ENCODE assay signal across 31 cellular contexts in genomic region chr3:138010273-138010590, GRCh38. TPM values are rescaled to one million over a fixed set of nuclear protein-coding genes. Genes with fewer than 3 reads are reported as not detected.
"Had no signal": no experiment of that assay in that cellular context is flagged by ENCODE, and none has a peak within 500 bp of the region (broad histone marks: within the 10 kb centered on the region; RNA-seq: fewer than 3 reads in every experiment).

No MANE protein-coding gene starts in this region.

- H3K27me3 ChIP-seq: adrenal gland, body of pancreas, breast epithelium, SJCRH30 had no signal

- H3K4me3 ChIP-seq: adrenal gland, body of pancreas, breast epithelium, SJCRH30, SK-N-MC had no signal

- H3K9ac ChIP-seq: KMS-11 had no signal

- H3K9me3 Mint-ChIP-seq: activated CD4-positive, alpha-beta T cell treated with anti-CD3 and anti-CD28 coated beads, Interleukin-2, amount 10 ng/mL, durations not matched to agents 24 days and 14 days; activated CD8-positive, alpha-beta T cell treated with anti-CD3 and anti-CD28 coated beads for 36 hours; activated naive CD4-positive, alpha-beta T cell treated with anti-CD3 and anti-CD28 coated beads for 36 hours; activated naive CD4-positive, alpha-beta T cell treated with anti-CD3 and anti-CD28 coated beads, Interleukin-2, amount 50 U/mL, for 72 hours; activated T-cell treated with anti-CD3 and anti-CD28 coated beads, Interleukin-2, amount 50 U/mL, for 24 hours; activated T-helper 1 cell treated with anti-CD3 and anti-CD28 coated beads, Interleukin-12 subunit alpha, Interleukin-12 subunit beta, Interleukin-2, Interleukin-4 antibody, amounts not matched to agents 30 ng/mL and 10 ng/mL and 1 ng/mL, durations not matched to agents 14 hours and 24 hours and 36 hours had no signal

- DNase-seq: activated CD4-positive, alpha-beta T cell treated with anti-CD3 and anti-CD28 coated beads, Interleukin-2, amount 10 ng/mL, durations not matched to agents 24 days and 14 days; activated CD4-positive, alpha-beta T cell treated with anti-CD3 and anti-CD28 coated beads, Interleukin-2, amount 50 U/mL, for 4 hours; activated CD8-positive, alpha-beta T cell treated with anti-CD3 and anti-CD28 coated beads for 36 hours; activated gamma-delta T cell treated with Interleukin-2 at 50 U/mL for 16 hours; activated naive CD4-positive, alpha-beta T cell treated with anti-CD3 and anti-CD28 coated beads for 36 hours; activated T-cell treated with anti-CD3 and anti-CD28 coated beads, Interleukin-2, amount 50 U/mL, for 24 hours; adrenal gland; body of pancreas; MM.1S; MV-4-11; NCI-H1092; NCI-H1436 treated with DMSO at 0.1 percent for 48 hours; NCI-H1694 treated with DMSO at 0.1 percent for 48 hours; NCI-H2029; NCI-H345; NCI-H524 treated with DMSO at 0.1 percent for 48 hours; SHP77; SJCRH30; T1000; WERI-Rb-1 had no signal

- H3K4me1 Mint-ChIP-seq: activated CD4-positive, alpha-beta T cell treated with anti-CD3 and anti-CD28 coated beads, Interleukin-2, amount 10 ng/mL, durations not matched to agents 24 days and 14 days had no signal

- H3K27ac ChIP-seq: adrenal gland, body of pancreas, breast epithelium, KMS-11, SJCRH30, SK-N-MC, WERI-Rb-1 had no signal

- ATAC-seq: activated CD8-positive, alpha-beta T cell treated with anti-CD3 and anti-CD28 coated beads for 36 hours; activated naive CD4-positive, alpha-beta T cell treated with anti-CD3 and anti-CD28 coated beads, Interleukin-2, amount 50 U/mL, for 72 hours; body of pancreas had no signal

- H3K4me3 Mint-ChIP-seq: activated CD4-positive, alpha-beta T cell treated with anti-CD3 and anti-CD28 coated beads, Interleukin-2, amount 10 ng/mL, durations not matched to agents 24 days and 14 days; activated CD8-positive, alpha-beta T cell treated with anti-CD3 and anti-CD28 coated beads for 36 hours; activated naive CD4-positive, alpha-beta T cell treated with anti-CD3 and anti-CD28 coated beads for 36 hours; activated T-cell treated with anti-CD3 and anti-CD28 coated beads, Interleukin-2, amount 50 U/mL, for 24 hours; activated T-helper 1 cell treated with anti-CD3 and anti-CD28 coated beads, Interleukin-12 subunit alpha, Interleukin-12 subunit beta, Interleukin-2, Interleukin-4 antibody, amounts not matched to agents 30 ng/mL and 10 ng/mL and 1 ng/mL, durations not matched to agents 14 hours and 24 hours and 36 hours had no signal

- H3K9me3 ChIP-seq: adrenal gland, body of pancreas, breast epithelium, SJCRH30 had no signal

- H3K36me3 ChIP-seq: adrenal gland, breast epithelium, SJCRH30, WERI-Rb-1 had no signal

- H3K27ac Mint-ChIP-seq: activated CD4-positive, alpha-beta T cell treated with anti-CD3 and anti-CD28 coated beads, Interleukin-2, amount 10 ng/mL, durations not matched to agents 24 days and 14 days; activated CD8-positive, alpha-beta T cell treated with anti-CD3 and anti-CD28 coated beads for 36 hours; activated naive CD4-positive, alpha-beta T cell treated with anti-CD3 and anti-CD28 coated beads for 36 hours; activated naive CD4-positive, alpha-beta T cell treated with anti-CD3 and anti-CD28 coated beads, Interleukin-2, amount 50 U/mL, for 72 hours; activated T-cell treated with anti-CD3 and anti-CD28 coated beads, Interleukin-2, amount 50 U/mL, for 24 hours; activated T-helper 1 cell treated with anti-CD3 and anti-CD28 coated beads, Interleukin-12 subunit alpha, Interleukin-12 subunit beta, Interleukin-2, Interleukin-4 antibody, amounts not matched to agents 30 ng/mL and 10 ng/mL and 1 ng/mL, durations not matched to agents 14 hours and 24 hours and 36 hours had no signal

- H3K36me3 Mint-ChIP-seq: activated naive CD4-positive, alpha-beta T cell treated with anti-CD3 and anti-CD28 coated beads, Interleukin-2, amount 50 U/mL, for 72 hours had no signal

- H3K4me1 ChIP-seq: adrenal gland, body of pancreas, breast epithelium, SJCRH30 had no signal

RNA-seq across cellular contexts. Expression of gene CLDN18, which starts 0.3 kb away (rescaled TPM):
- total RNA-seq: activated CD4-positive, alpha-beta T cell treated with anti-CD3 and anti-CD28 coated beads, Interleukin-2, amount 10 ng/mL, durations not matched to agents 24 days and 14 days; activated CD8-positive, alpha-beta memory T cell treated with anti-CD3 and anti-CD28 coated beads for 36 hours; activated CD8-positive, alpha-beta T cell treated with anti-CD3 and anti-CD28 coated beads for 36 hours; activated naive CD4-positive, alpha-beta T cell treated with anti-CD3 and anti-CD28 coated beads for 36 hours; activated naive CD4-positive, alpha-beta T cell treated with anti-CD3 and anti-CD28 coated beads, Interleukin-2, amount 50 U/mL, for 72 hours; activated T-helper 1 cell treated with anti-CD3 and anti-CD28 coated beads, Interleukin-12 subunit alpha, Interleukin-12 subunit beta, Interleukin-2, Interleukin-4 antibody, amounts not matched to agents 30 ng/mL and 10 ng/mL and 1 ng/mL, durations not matched to agents 14 hours and 24 hours and 36 hours; astrocyte; breast epithelium; NCI-H460; RPMI7951; SJCRH30; T-helper 1 cell treated with Interleukin-12 subunit alpha and Interleukin-12 subunit beta and Interleukin-4 antibody, amounts not matched to agents 30 ng/mL and 1 ng/mL, for 36 hours; T-helper 2 cell treated with Interferon-gamma antibody and Interleukin-4, amounts not matched to agents 100 ng/mL and 5 ng/mL, for 36 hours had no signal
